In the genomic region with DNA sequence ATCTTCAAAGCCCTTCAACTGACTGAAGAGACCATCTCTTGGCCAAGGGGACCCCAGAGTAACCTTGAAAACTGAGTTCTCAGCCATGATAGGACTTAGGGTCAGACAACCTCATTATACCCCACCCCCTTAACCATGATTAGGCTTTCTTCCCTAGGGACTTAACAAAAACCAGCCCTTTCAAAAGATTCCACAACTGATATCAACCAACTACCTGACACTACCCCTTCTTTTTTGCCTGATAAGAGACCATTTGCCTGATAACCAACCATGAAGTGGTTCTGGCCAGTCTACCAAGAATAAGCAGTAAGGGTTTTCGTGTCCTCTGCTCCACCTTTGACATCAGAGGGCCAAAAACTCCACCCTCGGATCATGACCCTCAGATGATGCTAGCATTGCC, we compare ENCODE assay signal across 18 cellular contexts. TPM values are rescaled to one million over a fixed set of nuclear protein-coding genes. Genes with fewer than 3 reads are reported as not detected.
DNase-seq lines count a peak whose midpoint lies in the region; ATAC-seq, FAIRE-seq and TF ChIP-seq lines count a peak whose summit lies in the region.
"Had no signal": no experiment of that assay in that cellular context is flagged by ENCODE, and none has a peak within 500 bp of the region (broad histone marks: within the 10 kb centered on the region; RNA-seq: fewer than 3 reads in every experiment).

No MANE protein-coding gene starts in this region.

- H3K4me1 Mint-ChIP-seq in GM23338, result peaks cover 35% of the 10 kb centered on the region
- peaks cover 4% of the 10 kb centered on the region for H3K4me1 Mint-ChIP-seq in nephron progenitor cell

- intact Hi-C loops in K562 (cut with micrococcal nuclease), result no loop called here

- ATAC-seq in GM23338 (no peak), K562 (peak; percentile 65), HG03097 (IDR thresholded peaks at IDR 0.05; ENCODE audit: low FRiP score, unreplicated experiment) (no peak)
- ATAC-seq: A549 had no signal

- H3K27me3 ChIP-seq in GM23338 (ENCODE audit: insufficient read depth) (no peaks in the 10 kb centered on the region), HUES6 (ENCODE audit: control insufficient read depth, insufficient read depth, low read length) (no peaks in the 10 kb centered on the region), K562 (ENCODE audit: control insufficient read depth in 2 of 2, insufficient read depth in 2 of 2, low read length in 2 of 2) (no peaks in the 10 kb centered on the region)
- H3K27me3 ChIP-seq: BE2C had no signal

- H3K27ac ChIP-seq in GM23338 (ENCODE audit: low read depth) (no peak overlapping the region), HUES6 (ENCODE audit: low read depth, low read length) (peak overlapping the region; percentile 49; the same call in 1 of the 2 replicates), K562 (ENCODE audit: extremely low read depth, low read depth, low read length) (peak overlapping the region; percentile 45; the same call in 2 of the 3 replicates)
- H3K27ac ChIP-seq: A549, C4-2B had no signal

- no peak for TF ChIP-seq EP300 in K562 (IDR thresholded peaks at IDR 0.05; ENCODE audit: low read length)

- H3K27me3 Mint-ChIP-seq in GM23338 (ENCODE audit: insufficient read depth, low read depth, poor library complexity) (no peaks in the 10 kb centered on the region), nephron progenitor cell (ENCODE audit: low read depth, poor library complexity) (no peaks in the 10 kb centered on the region)
- H3K27me3 Mint-ChIP-seq: CD4-positive, alpha-beta memory T cell had no signal

- POLR2A ChIA-PET in K562 (lab: Yijun Ruan, JAX), result interaction anchor here (1.2 kb wide), 1 partner anchor 12 kb away, joined by 5 read pairs; a partner anchor contains a TSS

- H2AFZ ChIP-seq in GM23338 (no peak overlapping the region), K562 (ENCODE audit: low read depth, low read length) (0 out of 2 replicates have a peak overlapping the region, but pooled peaks have one; percentile 21)

- no peak for TF ChIP-seq POLR2A in K562 (conservative IDR thresholded peaks at IDR 0.05)

- no peaks in the 10 kb centered on the region for H3K9me3 ChIP-seq in HUES6 (ENCODE audit: control insufficient read depth, insufficient read depth, low read depth, low read length)
- no peaks in the 10 kb centered on the region for H3K9me3 ChIP-seq in K562 (replicated peaks; ENCODE audit: control insufficient read depth, insufficient read depth, low read depth, low read length)
- H3K9me3 ChIP-seq: A549, BE2C had no signal

- H3K4me2 ChIP-seq in GM23338, result no peak overlapping the region
- 0 out of 2 replicates have a peak overlapping the region, but pooled peaks have one; percentile 19 for H3K4me2 ChIP-seq in K562 (ENCODE audit: insufficient read depth, low read length)
- H3K4me2 ChIP-seq: A549 had no signal

- H3K36me3 Mint-ChIP-seq in GM23338 (ENCODE audit: low read depth) (peaks cover 12% of the 10 kb centered on the region; the same call in 2 of the 3 replicates), nephron progenitor cell (ENCODE audit: low read depth) (peaks cover 54% of the 10 kb centered on the region)

- H3K36me3 ChIP-seq in GM23338 (ENCODE audit: insufficient read depth), result peaks cover 4% of the 10 kb centered on the region; the same call in 1 of the 2 replicates
- H3K36me3 ChIP-seq in HUES6 (ENCODE audit: control insufficient read depth, insufficient read depth, low read length), result peaks cover 15% of the 10 kb centered on the region
- H3K36me3 ChIP-seq in K562 (ENCODE audit: control insufficient read depth, insufficient read depth, low read length), result peaks cover 46% of the 10 kb centered on the region

- peak overlapping the region; percentile 58 for H3K27ac Mint-ChIP-seq in GM23338
- H3K27ac Mint-ChIP-seq in nephron progenitor cell, result peak overlapping the region; percentile 66

- no peak for TF ChIP-seq CTCF in GM23338 (conservative IDR thresholded peaks at IDR 0.05; ENCODE audit: low read depth in 2 of 2)
- TF ChIP-seq CTCF in K562 (IDR thresholded peaks at IDR 0.05 in 2 of 3, conservative IDR thresholded peaks at IDR 0.05 in 1 of 3; ENCODE audit: insufficient read depth in 2 of 3, low read depth in 1 of 3, low read length in 3 of 3), result no peak
- TF ChIP-seq CTCF in nephron progenitor cell (IDR thresholded peaks at IDR 0.05), result no peak

- H4K20me1 ChIP-seq in GM23338 (replicated peaks; ENCODE audit: insufficient read depth), result no peaks in the 10 kb centered on the region
- H4K20me1 ChIP-seq in K562 (replicated peaks; ENCODE audit: control insufficient read depth, insufficient read depth, low read length), result no peaks in the 10 kb centered on the region

- H3K4me1 ChIP-seq in GM23338 (ENCODE audit: insufficient read depth) (peaks cover 35% of the 10 kb centered on the region), HUES6 (ENCODE audit: control insufficient read depth, insufficient read depth, low read length) (peaks cover 34% of the 10 kb centered on the region), K562 (replicated peaks in 1 of 2; ENCODE audit: control insufficient read depth in 2 of 2, insufficient read depth in 2 of 2, low read length in 2 of 2) (peaks cover 0 to 16% of the 10 kb centered on the region in 2 experiments; a peak in 3 of 5 replicates)
- H3K4me1 ChIP-seq: A549, BE2C had no signal

- H3K9ac ChIP-seq in HUES6 (ENCODE audit: low read length) (no peak overlapping the region), K562 (ENCODE audit: insufficient read depth in 1 of 2, low read depth in 2 of 2, low read length in 2 of 2) (no peak overlapping the region)

- no peaks in the 10 kb centered on the region for H3F3A ChIP-seq in GM23338 (replicated peaks; ENCODE audit: low read depth)

- BruUV-seq in K562 (replicated peaks; lab: Mats Ljungman, UMichigan), result no TSS peak

- 14% methylated on average over 2 of the region's 2 CpGs for WGBS in K562 (ENCODE audit: insufficient coverage, low coverage, missing lambda C conversion rate)

- CTCF ChIA-PET in K562 (lab: Yijun Ruan, JAX; ENCODE audit: low intra/inter-chr PET ratio), result no interaction called here

- in situ Hi-C loops in K562 (cut with MboI), result loop anchor here (25.0 kb wide), 1 partner anchor 1409 kb away; a partner anchor contains a TSS

- H3K4me3 ChIP-seq in GM23338 (no peak overlapping the region), HUES6 (ENCODE audit: low read depth, low read length) (no peak overlapping the region), K562 (no peak overlapping the region)
- H3K4me3 ChIP-seq: A549 had no signal

- no peaks in the 10 kb centered on the region for H3K9me3 Mint-ChIP-seq in GM23338
- peaks cover 5% of the 10 kb centered on the region for H3K9me3 Mint-ChIP-seq in nephron progenitor cell

- H3K9me1 ChIP-seq in K562 (ENCODE audit: control insufficient read depth, insufficient read depth, low read length), result peaks cover 4% of the 10 kb centered on the region

- no peak for FAIRE-seq in K562 (lab: Jason Lieb, UNC)
- FAIRE-seq: A549, D721Med had no signal

- TF ChIP-seq RAD21 in K562 (CRISPR knock-in tag; conservative IDR thresholded peaks at IDR 0.05 in 1 of 2, IDR thresholded peaks at IDR 0.05 in 1 of 2), result no peak

- H3K4me3 Mint-ChIP-seq in GM23338 (no peak overlapping the region), nephron progenitor cell (no peak overlapping the region)
- H3K4me3 Mint-ChIP-seq: CD4-positive, alpha-beta memory T cell had no signal

- no peak for DNase-seq in GM23338 (ENCODE audit: low spot score)
- DNase-seq in K562 (ENCODE audit: extremely low read depth in 1 of 4, low spot score in 3 of 4), result peak in 2 of 4 experiments; percentile 11 to 12
- DNase-seq in nephron progenitor cell, result no peak
- DNase-seq in activated T-cell treated with anti-CD3 and anti-CD28 coated beads for 4 hours, result no peak
- DNase-seq in activated CD8-positive, alpha-beta memory T cell treated with anti-CD3 and anti-CD28 coated beads, Interleukin-2, amount 50 U/mL, for 48 hours, result no peak
- DNase-seq in activated naive CD4-positive, alpha-beta T cell treated with anti-CD3 and anti-CD28 coated beads, Interleukin-2, amount 50 U/mL, for 16 hours, result no peak
- DNase-seq: BE2C; CD4-positive, alpha-beta memory T cell; DMS153; DMS79 treated with DMSO at 0.1 percent for 48 hours; EL; GDM1; H7 had no signal

- peaks cover 14% of the 10 kb centered on the region; the same call in 1 of the 2 replicates for H3K79me2 ChIP-seq in GM23338 (replicated peaks; ENCODE audit: insufficient read depth)
- peaks cover 2% of the 10 kb centered on the region; the same call in 1 of the 3 replicates for H3K79me2 ChIP-seq in K562 (ENCODE audit: control insufficient read depth, insufficient read depth, low read length)

- H3K9me2 ChIP-seq in GM23338 (ENCODE audit: insufficient read depth), result no peaks in the 10 kb centered on the region

RNA-seq across cellular contexts. Expression of a gene that starts 12.5 kb away (rescaled TPM):
- 26.5 and 28.9 TPM in 2 replicates for total RNA-seq in GM23338 (2014; rRNA removed; shearing (Covaris generic))
- 13.0 and 13.9 TPM in 2 replicates for polyA plus RNA-seq in GM23338 (2016; fragmentation: Nextera tagmentation; extraction: Ambion mirVana)
- total RNA-seq in K562 (2011; cell fraction: chromatin; rRNA removed; ENCODE audit: low replicate concordance), result 91.7 and 171 TPM in 2 replicates
- total RNA-seq in K562 (2011; cell fraction: nucleolus; rRNA removed), result 55.7 and 67.0 TPM in 2 replicates
- 69.7 and 80.2 TPM in 2 replicates for total RNA-seq in K562 (2011; cell fraction: nucleoplasm; rRNA removed)
- total RNA-seq in K562 (2014; rRNA removed), result 16.0 and 16.2 TPM in 2 replicates
- total RNA-seq in K562 (2014; rRNA removed; fragmentation: Illumina TruSeq; extraction: Trizol), result 20.9 and 22.4 TPM in 2 replicates
- total RNA-seq in K562 (2015; rRNA removed; fragmentation: Illumina TruSeq; extraction: Trizol), result 20.1 and 22.9 TPM in 2 replicates
- total RNA-seq in K562 (2021), result 23.8 and 23.9 TPM in 2 replicates
- polyA plus RNA-seq in K562 (2011; rRNA removed), result 21.7 and 26.6 TPM in 2 replicates
- polyA plus RNA-seq in K562 (2011; cell fraction: cytosol; rRNA removed), result 9.0 and 10.9 TPM in 2 replicates
- polyA plus RNA-seq in K562 (2011; cell fraction: nucleus; rRNA removed), result 55.6 and 61.3 TPM in 2 replicates
- polyA plus RNA-seq in K562 (2012), result 9.5 and 10.2 TPM in 2 replicates
- 9.1 and 11.3 TPM in 2 replicates for polyA plus RNA-seq in K562 (2014; fragmentation: Illumina TruSeq; extraction: Trizol)
- 10 to 100 TPM in 1 of 2 experiments, 1 to 10 TPM in 1; 5.3 to 11.1 TPM for polyA plus RNA-seq in K562 (2014; fragmentation: Nextera tagmentation; extraction: Ambion mirVana)
- polyA plus RNA-seq in K562 (2014; rRNA removed), result 10.6 and 15.7 TPM in 2 replicates
- polyA minus RNA-seq in K562 (2011; rRNA and poly(A)+ RNA removed), result 66.3 and 82.8 TPM in 2 replicates
- polyA minus RNA-seq in K562 (2011; cell fraction: cytosol; rRNA and poly(A)+ RNA removed), result 11.5 and 12.3 TPM in 2 replicates
- polyA minus RNA-seq in K562 (2011; cell fraction: nucleus; rRNA and poly(A)+ RNA removed), result 160 and 215 TPM in 2 replicates

RNA-seq across cellular contexts. Expression of a gene that starts 12.8 kb away (rescaled TPM):
- total RNA-seq in GM23338 (2014; rRNA removed; shearing (Covaris generic)), result 24.1 and 34.5 TPM in 2 replicates
- 157 and 200 TPM in 2 replicates for polyA plus RNA-seq in GM23338 (2016; fragmentation: Nextera tagmentation; extraction: Ambion mirVana)
- 5.0 and 25.9 TPM in 2 replicates for total RNA-seq in K562 (2011; cell fraction: chromatin; rRNA removed; ENCODE audit: low replicate concordance)
- 3.0 and 4.1 TPM in 2 replicates for total RNA-seq in K562 (2011; cell fraction: nucleolus; rRNA removed)
- total RNA-seq in K562 (2011; cell fraction: nucleoplasm; rRNA removed), result 7.5 and 13.0 TPM in 2 replicates
- total RNA-seq in K562 (2014; rRNA removed), result 28.7 and 39.9 TPM in 2 replicates
- total RNA-seq in K562 (2014; rRNA removed; fragmentation: Illumina TruSeq; extraction: Trizol), result 71.5 and 98.0 TPM in 2 replicates
- total RNA-seq in K562 (2015; rRNA removed; fragmentation: Illumina TruSeq; extraction: Trizol), result 42.9 and 48.7 TPM in 2 replicates
- total RNA-seq in K562 (2021), result 65.9 and 70.1 TPM in 2 replicates
- 43.0 and 59.8 TPM in 2 replicates for polyA plus RNA-seq in K562 (2011; rRNA removed)
- 3.7 and 10.7 TPM in 2 replicates for polyA plus RNA-seq in K562 (2011; cell fraction: cytosol; rRNA removed)
- polyA plus RNA-seq in K562 (2011; cell fraction: nucleus; rRNA removed), result 10.3 and 21.6 TPM in 2 replicates
- polyA plus RNA-seq in K562 (2012), result 51.3 and 68.3 TPM in 2 replicates
- polyA plus RNA-seq in K562 (2014; fragmentation: Illumina TruSeq; extraction: Trizol), result 74.3 and 89.1 TPM in 2 replicates
- polyA plus RNA-seq in K562 (2014; fragmentation: Nextera tagmentation; extraction: Ambion mirVana), result 100 to 1,000 TPM; 128 to 141 TPM
- 60.3 and 60.4 TPM in 2 replicates for polyA plus RNA-seq in K562 (2014; rRNA removed)
- polyA minus RNA-seq in K562 (2011; rRNA and poly(A)+ RNA removed), result 19.7 and 23.7 TPM in 2 replicates
- polyA minus RNA-seq in K562 (2011; cell fraction: cytosol; rRNA and poly(A)+ RNA removed), result 13.6 TPM in 2 replicates
- 5.3 and 9.7 TPM in 2 replicates for polyA minus RNA-seq in K562 (2011; cell fraction: nucleus; rRNA and poly(A)+ RNA removed)
